1 cellular context compared by ENCODE assay signal in the genomic region with DNA sequence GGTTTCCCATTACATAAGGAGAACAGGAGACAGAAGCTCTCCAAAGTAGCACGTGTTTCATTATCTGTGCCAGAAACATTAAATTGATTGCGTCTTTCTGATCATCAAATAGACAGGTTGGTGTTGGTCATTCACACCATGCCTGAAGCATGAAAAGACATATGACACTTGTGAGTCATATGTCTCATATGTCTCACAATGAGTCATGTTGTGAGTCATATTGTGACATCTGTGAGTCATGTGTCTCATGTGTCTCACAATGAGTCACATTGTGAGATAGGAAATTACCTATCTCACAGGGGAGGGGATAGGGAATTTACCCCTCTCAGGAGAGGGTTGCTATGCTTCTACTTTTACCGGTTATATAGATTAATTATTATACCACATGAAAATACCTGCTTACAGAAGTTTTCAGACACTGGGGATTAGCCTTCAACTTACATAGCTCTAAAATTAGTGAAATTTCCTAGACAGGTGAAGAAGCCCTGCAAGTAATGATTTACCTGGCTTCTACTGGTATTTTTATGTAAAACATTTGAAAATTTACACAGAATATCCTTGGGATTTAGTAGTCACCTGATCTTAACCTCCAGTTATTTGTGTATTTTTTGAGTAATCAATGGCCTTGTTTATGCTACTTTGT.
TF ChIP-seq lines count a peak whose summit lies in the region.

No MANE protein-coding gene starts in this region.

TF ChIP-seq in HEK293, 187 proteins besides CTCF, POLR2A, EP300 and RAD21 (continued from another document and continues in another):
- TF ChIP-seq, protein P1, sequence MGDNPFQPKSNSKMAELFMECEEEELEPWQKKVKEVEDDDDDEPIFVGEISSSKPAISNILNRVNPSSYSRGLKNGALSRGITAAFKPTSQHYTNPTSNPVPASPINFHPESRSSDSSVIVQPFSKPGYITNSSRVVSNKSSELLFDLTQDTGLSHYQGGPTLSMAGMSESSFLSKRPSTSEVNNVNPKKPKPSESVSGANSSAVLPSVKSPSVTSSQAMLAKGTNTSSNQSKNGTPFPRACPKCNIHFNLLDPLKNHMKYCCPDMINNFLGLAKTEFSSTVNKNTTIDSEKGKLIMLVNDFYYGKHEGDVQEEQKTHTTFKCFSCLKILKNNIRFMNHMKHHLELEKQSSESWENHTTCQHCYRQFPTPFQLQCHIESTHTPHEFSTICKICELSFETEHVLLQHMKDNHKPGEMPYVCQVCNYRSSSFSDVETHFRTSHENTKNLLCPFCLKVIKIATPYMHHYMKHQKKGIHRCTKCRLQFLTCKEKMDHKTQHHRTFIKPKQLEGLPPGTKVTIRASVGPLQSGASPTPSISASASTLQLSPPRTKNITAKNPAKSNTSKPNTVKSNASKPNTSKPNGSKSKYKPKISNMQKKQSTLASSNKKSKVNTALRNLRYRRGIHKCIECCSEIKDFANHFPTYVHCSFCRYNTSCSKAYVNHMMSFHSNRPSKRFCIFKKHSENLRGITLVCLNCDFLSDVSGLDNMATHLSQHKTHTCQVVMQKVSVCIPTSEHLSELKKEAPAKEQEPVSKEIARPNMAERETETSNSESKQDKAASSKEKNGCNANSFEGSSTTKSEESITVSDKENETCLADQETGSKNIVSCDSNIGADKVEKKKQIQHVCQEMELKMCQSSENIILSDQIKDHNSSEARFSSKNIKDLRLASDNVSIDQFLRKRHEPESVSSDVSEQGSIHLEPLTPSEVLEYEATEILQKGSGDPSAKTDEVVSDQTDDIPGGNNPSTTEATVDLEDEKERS (tag by site-specific recombination; IDR thresholded peaks at IDR 0.05), result peak; percentile 88
- TF ChIP-seq HOXC10 (CRISPR knock-in tag; IDR thresholded peaks at IDR 0.05) (no peak), GLI2 (tag by site-specific recombination; IDR thresholded peaks at IDR 0.05; ENCODE audit: borderline replicate concordance, low read depth) (no peak), ZNF423 (tag by site-specific recombination; IDR thresholded peaks at IDR 0.05) (no peak), ZNF184 (tag by site-specific recombination; IDR thresholded peaks at IDR 0.05) (peak; percentile 95), ZNF785 (tag by site-specific recombination; IDR thresholded peaks at IDR 0.05) (no peak), ZNF157 (tag by site-specific recombination; IDR thresholded peaks at IDR 0.05) (no peak), OSR2 (tag by site-specific recombination; IDR thresholded peaks at IDR 0.05) (peak; percentile 67), ZNF133 (tag by site-specific recombination; IDR thresholded peaks at IDR 0.05) (no peak), ZNF169 (tag by site-specific recombination; IDR thresholded peaks at IDR 0.05) (no peak), ZBTB8A (tag by site-specific recombination; IDR thresholded peaks at IDR 0.05) (no peak), ZNF48 (tag by site-specific recombination; IDR thresholded peaks at IDR 0.05) (no peak), ZNF677 (tag by site-specific recombination; IDR thresholded peaks at IDR 0.05) (no peak), ZNF174 (tag by site-specific recombination; IDR thresholded peaks at IDR 0.05) (no peak), ZNF571 (tag by site-specific recombination; IDR thresholded peaks at IDR 0.05) (no peak), WT1 (tag by site-specific recombination; IDR thresholded peaks at IDR 0.05) (peak; percentile 66), ZNF837 (tag by site-specific recombination; IDR thresholded peaks at IDR 0.05) (no peak), ZNF544 (tag by site-specific recombination; IDR thresholded peaks at IDR 0.05) (no peak), ZFP37 (tag by site-specific recombination; IDR thresholded peaks at IDR 0.05) (peak; percentile 94), ZNF324 (tag by site-specific recombination; IDR thresholded peaks at IDR 0.05) (peak; percentile 96), ZNF248 (tag by site-specific recombination; IDR thresholded peaks at IDR 0.05) (no peak), ZNF335 (tag by site-specific recombination; conservative IDR thresholded peaks at IDR 0.05) (no peak; the same call in 1 of the 2 replicates), ZNF623 (tag by site-specific recombination; IDR thresholded peaks at IDR 0.05) (peak; percentile 42; the same call in 1 of the 2 replicates)
- TF ChIP-seq, protein P2, sequence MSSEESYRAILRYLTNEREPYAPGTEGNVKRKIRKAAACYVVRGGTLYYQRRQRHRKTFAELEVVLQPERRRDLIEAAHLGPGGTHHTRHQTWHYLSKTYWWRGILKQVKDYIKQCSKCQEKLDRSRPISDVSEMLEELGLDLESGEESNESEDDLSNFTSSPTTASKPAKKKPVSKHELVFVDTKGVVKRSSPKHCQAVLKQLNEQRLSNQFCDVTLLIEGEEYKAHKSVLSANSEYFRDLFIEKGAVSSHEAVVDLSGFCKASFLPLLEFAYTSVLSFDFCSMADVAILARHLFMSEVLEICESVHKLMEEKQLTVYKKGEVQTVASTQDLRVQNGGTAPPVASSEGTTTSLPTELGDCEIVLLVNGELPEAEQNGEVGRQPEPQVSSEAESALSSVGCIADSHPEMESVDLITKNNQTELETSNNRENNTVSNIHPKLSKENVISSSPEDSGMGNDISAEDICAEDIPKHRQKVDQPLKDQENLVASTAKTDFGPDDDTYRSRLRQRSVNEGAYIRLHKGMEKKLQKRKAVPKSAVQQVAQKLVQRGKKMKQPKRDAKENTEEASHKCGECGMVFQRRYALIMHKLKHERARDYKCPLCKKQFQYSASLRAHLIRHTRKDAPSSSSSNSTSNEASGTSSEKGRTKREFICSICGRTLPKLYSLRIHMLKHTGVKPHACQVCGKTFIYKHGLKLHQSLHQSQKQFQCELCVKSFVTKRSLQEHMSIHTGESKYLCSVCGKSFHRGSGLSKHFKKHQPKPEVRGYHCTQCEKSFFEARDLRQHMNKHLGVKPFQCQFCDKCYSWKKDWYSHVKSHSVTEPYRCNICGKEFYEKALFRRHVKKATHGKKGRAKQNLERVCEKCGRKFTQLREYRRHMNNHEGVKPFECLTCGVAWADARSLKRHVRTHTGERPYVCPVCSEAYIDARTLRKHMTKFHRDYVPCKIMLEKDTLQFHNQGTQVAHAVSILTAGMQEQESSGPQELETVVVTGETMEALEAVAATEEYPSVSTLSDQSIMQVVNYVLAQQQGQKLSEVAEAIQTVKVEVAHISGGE (tag by site-specific recombination; conservative IDR thresholded peaks at IDR 0.05; ENCODE audit: low read depth), result no peak
- TF ChIP-seq, protein P3, sequence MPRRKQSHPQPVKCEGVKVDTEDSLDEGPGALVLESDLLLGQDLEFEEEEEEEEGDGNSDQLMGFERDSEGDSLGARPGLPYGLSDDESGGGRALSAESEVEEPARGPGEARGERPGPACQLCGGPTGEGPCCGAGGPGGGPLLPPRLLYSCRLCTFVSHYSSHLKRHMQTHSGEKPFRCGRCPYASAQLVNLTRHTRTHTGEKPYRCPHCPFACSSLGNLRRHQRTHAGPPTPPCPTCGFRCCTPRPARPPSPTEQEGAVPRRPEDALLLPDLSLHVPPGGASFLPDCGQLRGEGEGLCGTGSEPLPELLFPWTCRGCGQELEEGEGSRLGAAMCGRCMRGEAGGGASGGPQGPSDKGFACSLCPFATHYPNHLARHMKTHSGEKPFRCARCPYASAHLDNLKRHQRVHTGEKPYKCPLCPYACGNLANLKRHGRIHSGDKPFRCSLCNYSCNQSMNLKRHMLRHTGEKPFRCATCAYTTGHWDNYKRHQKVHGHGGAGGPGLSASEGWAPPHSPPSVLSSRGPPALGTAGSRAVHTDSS (tag by site-specific recombination; IDR thresholded peaks at IDR 0.05), result no peak
- TF ChIP-seq, protein P4, sequence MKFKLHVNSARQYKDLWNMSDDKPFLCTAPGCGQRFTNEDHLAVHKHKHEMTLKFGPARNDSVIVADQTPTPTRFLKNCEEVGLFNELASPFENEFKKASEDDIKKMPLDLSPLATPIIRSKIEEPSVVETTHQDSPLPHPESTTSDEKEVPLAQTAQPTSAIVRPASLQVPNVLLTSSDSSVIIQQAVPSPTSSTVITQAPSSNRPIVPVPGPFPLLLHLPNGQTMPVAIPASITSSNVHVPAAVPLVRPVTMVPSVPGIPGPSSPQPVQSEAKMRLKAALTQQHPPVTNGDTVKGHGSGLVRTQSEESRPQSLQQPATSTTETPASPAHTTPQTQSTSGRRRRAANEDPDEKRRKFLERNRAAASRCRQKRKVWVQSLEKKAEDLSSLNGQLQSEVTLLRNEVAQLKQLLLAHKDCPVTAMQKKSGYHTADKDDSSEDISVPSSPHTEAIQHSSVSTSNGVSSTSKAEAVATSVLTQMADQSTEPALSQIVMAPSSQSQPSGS (tag by site-specific recombination; IDR thresholded peaks at IDR 0.05; ENCODE audit: low read depth), result peak; percentile 59
- TF ChIP-seq, protein P5, sequence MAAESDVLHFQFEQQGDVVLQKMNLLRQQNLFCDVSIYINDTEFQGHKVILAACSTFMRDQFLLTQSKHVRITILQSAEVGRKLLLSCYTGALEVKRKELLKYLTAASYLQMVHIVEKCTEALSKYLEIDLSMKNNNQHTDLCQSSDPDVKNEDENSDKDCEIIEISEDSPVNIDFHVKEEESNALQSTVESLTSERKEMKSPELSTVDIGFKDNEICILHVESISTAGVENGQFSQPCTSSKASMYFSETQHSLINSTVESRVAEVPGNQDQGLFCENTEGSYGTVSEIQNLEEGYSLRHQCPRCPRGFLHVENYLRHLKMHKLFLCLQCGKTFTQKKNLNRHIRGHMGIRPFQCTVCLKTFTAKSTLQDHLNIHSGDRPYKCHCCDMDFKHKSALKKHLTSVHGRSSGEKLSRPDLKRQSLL (tag by site-specific recombination; IDR thresholded peaks at IDR 0.05), result no peak
- TF ChIP-seq, protein P6, sequence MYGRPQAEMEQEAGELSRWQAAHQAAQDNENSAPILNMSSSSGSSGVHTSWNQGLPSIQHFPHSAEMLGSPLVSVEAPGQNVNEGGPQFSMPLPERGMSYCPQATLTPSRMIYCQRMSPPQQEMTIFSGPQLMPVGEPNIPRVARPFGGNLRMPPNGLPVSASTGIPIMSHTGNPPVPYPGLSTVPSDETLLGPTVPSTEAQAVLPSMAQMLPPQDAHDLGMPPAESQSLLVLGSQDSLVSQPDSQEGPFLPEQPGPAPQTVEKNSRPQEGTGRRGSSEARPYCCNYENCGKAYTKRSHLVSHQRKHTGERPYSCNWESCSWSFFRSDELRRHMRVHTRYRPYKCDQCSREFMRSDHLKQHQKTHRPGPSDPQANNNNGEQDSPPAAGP (tag by site-specific recombination; IDR thresholded peaks at IDR 0.05), result peak; percentile 88
- TF ChIP-seq, protein P7, sequence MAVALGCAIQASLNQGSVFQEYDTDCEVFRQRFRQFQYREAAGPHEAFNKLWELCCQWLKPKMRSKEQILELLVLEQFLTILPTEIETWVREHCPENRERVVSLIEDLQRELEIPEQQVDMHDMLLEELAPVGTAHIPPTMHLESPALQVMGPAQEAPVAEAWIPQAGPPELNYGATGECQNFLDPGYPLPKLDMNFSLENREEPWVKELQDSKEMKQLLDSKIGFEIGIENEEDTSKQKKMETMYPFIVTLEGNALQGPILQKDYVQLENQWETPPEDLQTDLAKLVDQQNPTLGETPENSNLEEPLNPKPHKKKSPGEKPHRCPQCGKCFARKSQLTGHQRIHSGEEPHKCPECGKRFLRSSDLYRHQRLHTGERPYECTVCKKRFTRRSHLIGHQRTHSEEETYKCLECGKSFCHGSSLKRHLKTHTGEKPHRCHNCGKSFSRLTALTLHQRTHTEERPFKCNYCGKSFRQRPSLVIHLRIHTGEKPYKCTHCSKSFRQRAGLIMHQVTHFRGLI (tag by site-specific recombination; IDR thresholded peaks at IDR 0.05), result no peak
- TF ChIP-seq, protein P8, sequence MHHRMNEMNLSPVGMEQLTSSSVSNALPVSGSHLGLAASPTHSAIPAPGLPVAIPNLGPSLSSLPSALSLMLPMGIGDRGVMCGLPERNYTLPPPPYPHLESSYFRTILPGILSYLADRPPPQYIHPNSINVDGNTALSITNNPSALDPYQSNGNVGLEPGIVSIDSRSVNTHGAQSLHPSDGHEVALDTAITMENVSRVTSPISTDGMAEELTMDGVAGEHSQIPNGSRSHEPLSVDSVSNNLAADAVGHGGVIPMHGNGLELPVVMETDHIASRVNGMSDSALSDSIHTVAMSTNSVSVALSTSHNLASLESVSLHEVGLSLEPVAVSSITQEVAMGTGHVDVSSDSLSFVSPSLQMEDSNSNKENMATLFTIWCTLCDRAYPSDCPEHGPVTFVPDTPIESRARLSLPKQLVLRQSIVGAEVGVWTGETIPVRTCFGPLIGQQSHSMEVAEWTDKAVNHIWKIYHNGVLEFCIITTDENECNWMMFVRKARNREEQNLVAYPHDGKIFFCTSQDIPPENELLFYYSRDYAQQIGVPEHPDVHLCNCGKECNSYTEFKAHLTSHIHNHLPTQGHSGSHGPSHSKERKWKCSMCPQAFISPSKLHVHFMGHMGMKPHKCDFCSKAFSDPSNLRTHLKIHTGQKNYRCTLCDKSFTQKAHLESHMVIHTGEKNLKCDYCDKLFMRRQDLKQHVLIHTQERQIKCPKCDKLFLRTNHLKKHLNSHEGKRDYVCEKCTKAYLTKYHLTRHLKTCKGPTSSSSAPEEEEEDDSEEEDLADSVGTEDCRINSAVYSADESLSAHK (tag by site-specific recombination; IDR thresholded peaks at IDR 0.05), result no peak
- TF ChIP-seq, protein P9, sequence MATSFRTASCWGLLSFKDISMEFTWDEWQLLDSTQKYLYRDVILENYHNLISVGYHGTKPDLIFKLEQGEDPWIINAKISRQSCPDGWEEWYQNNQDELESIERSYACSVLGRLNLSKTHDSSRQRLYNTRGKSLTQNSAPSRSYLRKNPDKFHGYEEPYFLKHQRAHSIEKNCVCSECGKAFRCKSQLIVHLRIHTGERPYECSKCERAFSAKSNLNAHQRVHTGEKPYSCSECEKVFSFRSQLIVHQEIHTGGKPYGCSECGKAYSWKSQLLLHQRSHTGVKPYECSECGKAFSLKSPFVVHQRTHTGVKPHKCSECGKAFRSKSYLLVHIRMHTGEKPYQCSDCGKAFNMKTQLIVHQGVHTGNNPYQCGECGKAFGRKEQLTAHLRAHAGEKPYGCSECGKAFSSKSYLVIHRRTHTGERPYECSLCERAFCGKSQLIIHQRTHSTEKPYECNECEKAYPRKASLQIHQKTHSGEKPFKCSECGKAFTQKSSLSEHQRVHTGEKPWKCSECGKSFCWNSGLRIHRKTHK (tag by site-specific recombination; IDR thresholded peaks at IDR 0.05), result 0 out of 2 replicates have a peak, but pooled peaks have one; percentile 41
- TF ChIP-seq, protein P10, sequence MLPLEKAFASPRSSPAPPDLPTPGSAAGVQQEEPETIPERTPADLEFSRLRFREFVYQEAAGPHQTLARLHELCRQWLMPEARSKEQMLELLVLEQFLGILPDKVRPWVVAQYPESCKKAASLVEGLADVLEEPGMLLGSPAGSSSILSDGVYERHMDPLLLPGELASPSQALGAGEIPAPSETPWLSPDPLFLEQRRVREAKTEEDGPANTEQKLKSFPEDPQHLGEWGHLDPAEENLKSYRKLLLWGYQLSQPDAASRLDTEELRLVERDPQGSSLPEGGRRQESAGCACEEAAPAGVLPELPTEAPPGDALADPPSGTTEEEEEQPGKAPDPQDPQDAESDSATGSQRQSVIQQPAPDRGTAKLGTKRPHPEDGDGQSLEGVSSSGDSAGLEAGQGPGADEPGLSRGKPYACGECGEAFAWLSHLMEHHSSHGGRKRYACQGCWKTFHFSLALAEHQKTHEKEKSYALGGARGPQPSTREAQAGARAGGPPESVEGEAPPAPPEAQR (tag by site-specific recombination; IDR thresholded peaks at IDR 0.05), result no peak
